Comparison of ENCODE assay signal across 1 cellular context in genomic region chr11:125373426-125374391, GRCh38.
TF ChIP-seq lines count a peak whose summit lies in the region.

No MANE protein-coding gene starts in this region.

TF ChIP-seq in GM12878, 131 proteins besides CTCF, POLR2A, EP300 and RAD21 (continued from another document and continues in another):
- no peak for TF ChIP-seq MYB (IDR thresholded peaks at IDR 0.05; ENCODE audit: borderline replicate concordance, low read depth, low read length)
- no peak for TF ChIP-seq CHD4 (IDR thresholded peaks at IDR 0.05)
- TF ChIP-seq TCF7 (IDR thresholded peaks at IDR 0.05; ENCODE audit: borderline replicate concordance): no peak
- no peak for TF ChIP-seq SREBF1 (IDR thresholded peaks at IDR 0.05; ENCODE audit: low read length)
- TF ChIP-seq SMAD1 (IDR thresholded peaks at IDR 0.05; ENCODE audit: low read depth, partially characterized antibody): peak; percentile 76
- no peak for TF ChIP-seq BRCA1 (IDR thresholded peaks at IDR 0.05; ENCODE audit: low read depth, low read length)
- no peak for TF ChIP-seq ZNF207 (IDR thresholded peaks at IDR 0.05; ENCODE audit: borderline replicate concordance)
- no peak for TF ChIP-seq ELK1 (IDR thresholded peaks at IDR 0.05; ENCODE audit: low read depth, low read length)
- no peak for TF ChIP-seq POLR2AphosphoS5 (IDR thresholded peaks at IDR 0.05; ENCODE audit: low read length)
- no peak for TF ChIP-seq TAF1 (IDR thresholded peaks at IDR 0.05; ENCODE audit: borderline replicate concordance, low read depth, low read length)
- TF ChIP-seq ZNF384 (IDR thresholded peaks at IDR 0.05; ENCODE audit: borderline replicate concordance, low read depth, low read length): no peak
- TF ChIP-seq USF2 (IDR thresholded peaks at IDR 0.05; ENCODE audit: borderline replicate concordance, low read depth, low read length): no peak
- TF ChIP-seq, protein P1, sequence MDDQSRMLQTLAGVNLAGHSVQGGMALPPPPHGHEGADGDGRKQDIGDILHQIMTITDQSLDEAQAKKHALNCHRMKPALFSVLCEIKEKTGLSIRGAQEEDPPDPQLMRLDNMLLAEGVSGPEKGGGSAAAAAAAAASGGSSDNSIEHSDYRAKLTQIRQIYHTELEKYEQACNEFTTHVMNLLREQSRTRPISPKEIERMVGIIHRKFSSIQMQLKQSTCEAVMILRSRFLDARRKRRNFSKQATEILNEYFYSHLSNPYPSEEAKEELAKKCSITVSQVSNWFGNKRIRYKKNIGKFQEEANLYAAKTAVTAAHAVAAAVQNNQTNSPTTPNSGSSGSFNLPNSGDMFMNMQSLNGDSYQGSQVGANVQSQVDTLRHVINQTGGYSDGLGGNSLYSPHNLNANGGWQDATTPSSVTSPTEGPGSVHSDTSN (IDR thresholded peaks at IDR 0.05; ENCODE audit: insufficient replicate concordance, low read depth, low read length): peak; percentile 81
- TF ChIP-seq IRF5 (IDR thresholded peaks at IDR 0.05; ENCODE audit: borderline replicate concordance): no peak
- TF ChIP-seq DPF2 (IDR thresholded peaks at IDR 0.05): 0 out of 2 replicates have a peak, but pooled peaks have one; percentile 20
- TF ChIP-seq BACH1 (IDR thresholded peaks at IDR 0.05; ENCODE audit: borderline replicate concordance): no peak
- no peak for TF ChIP-seq ASH2L (IDR thresholded peaks at IDR 0.05; ENCODE audit: borderline replicate concordance, low read depth)
- TF ChIP-seq NFIC (IDR thresholded peaks at IDR 0.05; ENCODE audit: low read depth, low read length): no peak
- peak; percentile 89 for TF ChIP-seq YBX1 (IDR thresholded peaks at IDR 0.05)
- no peak for TF ChIP-seq ZNF274 (IDR thresholded peaks at IDR 0.05; ENCODE audit: insufficient read depth, insufficient read length)
- TF ChIP-seq HSF1 (IDR thresholded peaks at IDR 0.05; ENCODE audit: low read depth, low read length): no peak
- no peak for TF ChIP-seq KLF5 (IDR thresholded peaks at IDR 0.05; ENCODE audit: partially characterized antibody)
- no peak for TF ChIP-seq CHD2 (IDR thresholded peaks at IDR 0.05; ENCODE audit: borderline replicate concordance, low read depth, low read length)
- no peak for TF ChIP-seq ZNF24 (IDR thresholded peaks at IDR 0.05)
- no peak for TF ChIP-seq JUND (IDR thresholded peaks at IDR 0.05; ENCODE audit: low read depth, low read length)
- TF ChIP-seq SMARCA5 (IDR thresholded peaks at IDR 0.05): no peak
- TF ChIP-seq RAD51 (IDR thresholded peaks at IDR 0.05): no peak
- TF ChIP-seq, protein P2, sequence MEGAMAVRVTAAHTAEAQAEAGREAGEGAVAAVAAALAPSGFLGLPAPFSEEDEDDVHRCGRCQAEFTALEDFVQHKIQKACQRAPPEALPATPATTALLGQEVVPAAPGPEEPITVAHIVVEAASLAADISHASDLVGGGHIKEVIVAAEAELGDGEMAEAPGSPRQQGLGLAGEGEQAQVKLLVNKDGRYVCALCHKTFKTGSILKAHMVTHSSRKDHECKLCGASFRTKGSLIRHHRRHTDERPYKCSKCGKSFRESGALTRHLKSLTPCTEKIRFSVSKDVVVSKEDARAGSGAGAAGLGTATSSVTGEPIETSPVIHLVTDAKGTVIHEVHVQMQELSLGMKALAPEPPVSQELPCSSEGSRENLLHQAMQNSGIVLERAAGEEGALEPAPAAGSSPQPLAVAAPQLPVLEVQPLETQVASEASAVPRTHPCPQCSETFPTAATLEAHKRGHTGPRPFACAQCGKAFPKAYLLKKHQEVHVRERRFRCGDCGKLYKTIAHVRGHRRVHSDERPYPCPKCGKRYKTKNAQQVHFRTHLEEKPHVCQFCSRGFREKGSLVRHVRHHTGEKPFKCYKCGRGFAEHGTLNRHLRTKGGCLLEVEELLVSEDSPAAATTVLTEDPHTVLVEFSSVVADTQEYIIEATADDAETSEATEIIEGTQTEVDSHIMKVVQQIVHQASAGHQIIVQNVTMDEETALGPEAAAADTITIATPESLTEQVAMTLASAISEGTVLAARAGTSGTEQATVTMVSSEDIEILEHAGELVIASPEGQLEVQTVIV (IDR thresholded peaks at IDR 0.05; ENCODE audit: borderline replicate concordance, partially characterized antibody): no peak
- TF ChIP-seq NR2C2 (IDR thresholded peaks at IDR 0.05; ENCODE audit: borderline replicate concordance, control insufficient read depth, insufficient read length, low read depth): no peak
- TF ChIP-seq, protein P3, sequence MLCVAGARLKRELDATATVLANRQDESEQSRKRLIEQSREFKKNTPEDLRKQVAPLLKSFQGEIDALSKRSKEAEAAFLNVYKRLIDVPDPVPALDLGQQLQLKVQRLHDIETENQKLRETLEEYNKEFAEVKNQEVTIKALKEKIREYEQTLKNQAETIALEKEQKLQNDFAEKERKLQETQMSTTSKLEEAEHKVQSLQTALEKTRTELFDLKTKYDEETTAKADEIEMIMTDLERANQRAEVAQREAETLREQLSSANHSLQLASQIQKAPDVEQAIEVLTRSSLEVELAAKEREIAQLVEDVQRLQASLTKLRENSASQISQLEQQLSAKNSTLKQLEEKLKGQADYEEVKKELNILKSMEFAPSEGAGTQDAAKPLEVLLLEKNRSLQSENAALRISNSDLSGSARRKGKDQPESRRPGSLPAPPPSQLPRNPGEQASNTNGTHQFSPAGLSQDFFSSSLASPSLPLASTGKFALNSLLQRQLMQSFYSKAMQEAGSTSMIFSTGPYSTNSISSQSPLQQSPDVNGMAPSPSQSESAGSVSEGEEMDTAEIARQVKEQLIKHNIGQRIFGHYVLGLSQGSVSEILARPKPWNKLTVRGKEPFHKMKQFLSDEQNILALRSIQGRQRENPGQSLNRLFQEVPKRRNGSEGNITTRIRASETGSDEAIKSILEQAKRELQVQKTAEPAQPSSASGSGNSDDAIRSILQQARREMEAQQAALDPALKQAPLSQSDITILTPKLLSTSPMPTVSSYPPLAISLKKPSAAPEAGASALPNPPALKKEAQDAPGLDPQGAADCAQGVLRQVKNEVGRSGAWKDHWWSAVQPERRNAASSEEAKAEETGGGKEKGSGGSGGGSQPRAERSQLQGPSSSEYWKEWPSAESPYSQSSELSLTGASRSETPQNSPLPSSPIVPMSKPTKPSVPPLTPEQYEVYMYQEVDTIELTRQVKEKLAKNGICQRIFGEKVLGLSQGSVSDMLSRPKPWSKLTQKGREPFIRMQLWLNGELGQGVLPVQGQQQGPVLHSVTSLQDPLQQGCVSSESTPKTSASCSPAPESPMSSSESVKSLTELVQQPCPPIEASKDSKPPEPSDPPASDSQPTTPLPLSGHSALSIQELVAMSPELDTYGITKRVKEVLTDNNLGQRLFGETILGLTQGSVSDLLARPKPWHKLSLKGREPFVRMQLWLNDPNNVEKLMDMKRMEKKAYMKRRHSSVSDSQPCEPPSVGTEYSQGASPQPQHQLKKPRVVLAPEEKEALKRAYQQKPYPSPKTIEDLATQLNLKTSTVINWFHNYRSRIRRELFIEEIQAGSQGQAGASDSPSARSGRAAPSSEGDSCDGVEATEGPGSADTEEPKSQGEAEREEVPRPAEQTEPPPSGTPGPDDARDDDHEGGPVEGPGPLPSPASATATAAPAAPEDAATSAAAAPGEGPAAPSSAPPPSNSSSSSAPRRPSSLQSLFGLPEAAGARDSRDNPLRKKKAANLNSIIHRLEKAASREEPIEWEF (IDR thresholded peaks at IDR 0.05; ENCODE audit: insufficient replicate concordance, low read depth, low read length): peak; percentile 88
- no peak for TF ChIP-seq NKRF (conservative IDR thresholded peaks at IDR 0.05)
- TF ChIP-seq TCF3 (IDR thresholded peaks at IDR 0.05; ENCODE audit: borderline replicate concordance, insufficient read depth, low read depth, low read length): no peak
- no peak for TF ChIP-seq E2F8 (IDR thresholded peaks at IDR 0.05; ENCODE audit: low read depth, partially characterized antibody)
- TF ChIP-seq, protein P4, sequence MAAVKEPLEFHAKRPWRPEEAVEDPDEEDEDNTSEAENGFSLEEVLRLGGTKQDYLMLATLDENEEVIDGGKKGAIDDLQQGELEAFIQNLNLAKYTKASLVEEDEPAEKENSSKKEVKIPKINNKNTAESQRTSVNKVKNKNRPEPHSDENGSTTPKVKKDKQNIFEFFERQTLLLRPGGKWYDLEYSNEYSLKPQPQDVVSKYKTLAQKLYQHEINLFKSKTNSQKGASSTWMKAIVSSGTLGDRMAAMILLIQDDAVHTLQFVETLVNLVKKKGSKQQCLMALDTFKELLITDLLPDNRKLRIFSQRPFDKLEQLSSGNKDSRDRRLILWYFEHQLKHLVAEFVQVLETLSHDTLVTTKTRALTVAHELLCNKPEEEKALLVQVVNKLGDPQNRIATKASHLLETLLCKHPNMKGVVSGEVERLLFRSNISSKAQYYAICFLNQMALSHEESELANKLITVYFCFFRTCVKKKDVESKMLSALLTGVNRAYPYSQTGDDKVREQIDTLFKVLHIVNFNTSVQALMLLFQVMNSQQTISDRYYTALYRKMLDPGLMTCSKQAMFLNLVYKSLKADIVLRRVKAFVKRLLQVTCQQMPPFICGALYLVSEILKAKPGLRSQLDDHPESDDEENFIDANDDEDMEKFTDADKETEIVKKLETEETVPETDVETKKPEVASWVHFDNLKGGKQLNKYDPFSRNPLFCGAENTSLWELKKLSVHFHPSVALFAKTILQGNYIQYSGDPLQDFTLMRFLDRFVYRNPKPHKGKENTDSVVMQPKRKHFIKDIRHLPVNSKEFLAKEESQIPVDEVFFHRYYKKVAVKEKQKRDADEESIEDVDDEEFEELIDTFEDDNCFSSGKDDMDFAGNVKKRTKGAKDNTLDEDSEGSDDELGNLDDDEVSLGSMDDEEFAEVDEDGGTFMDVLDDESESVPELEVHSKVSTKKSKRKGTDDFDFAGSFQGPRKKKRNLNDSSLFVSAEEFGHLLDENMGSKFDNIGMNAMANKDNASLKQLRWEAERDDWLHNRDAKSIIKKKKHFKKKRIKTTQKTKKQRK (IDR thresholded peaks at IDR 0.05; ENCODE audit: low read depth, low read length): no peak
- no peak for TF ChIP-seq CREB1 (IDR thresholded peaks at IDR 0.05; ENCODE audit: low read depth)
- no peak for TF ChIP-seq SMAD5 (IDR thresholded peaks at IDR 0.05; ENCODE audit: low read depth)
- TF ChIP-seq NFYA (IDR thresholded peaks at IDR 0.05; ENCODE audit: borderline replicate concordance, low read depth, low read length): no peak
